In genomic region chr4:168505996-168506395, GRCh38 we compare ENCODE assay signal across 20 cellular contexts.
"Had no signal": no experiment of that assay in that cellular context is flagged by ENCODE, and none has a peak within 500 bp of the region (broad histone marks: within the 10 kb centered on the region; RNA-seq: fewer than 3 reads in every experiment).

No MANE protein-coding gene starts in this region.

- H3K27ac Mint-ChIP-seq: activated CD4-positive, alpha-beta memory T cell treated with anti-CD3 and anti-CD28 coated beads for 36 hours; activated naive CD4-positive, alpha-beta T cell treated with anti-CD3 and anti-CD28 coated beads, Interleukin-2, amount 50 U/mL, for 72 hours; dendritic cell treated with granulocyte-macrophage colony-stimulating factor and Interleukin-4, amounts not matched to agents 40 ng/mL and 50 ng/mL, for 4 days; mesothelial cell of epicardium had no signal

- H3K27me3 Mint-ChIP-seq: central memory CD8-positive, alpha-beta T cell; dendritic cell treated with granulocyte-macrophage colony-stimulating factor and Interleukin-4, amounts not matched to agents 40 ng/mL and 50 ng/mL, for 4 days had no signal

- H3K27ac ChIP-seq: body of pancreas, lower lobe of right lung, suprapubic skin, VCaP had no signal

- H3K9me3 Mint-ChIP-seq: activated CD4-positive, alpha-beta memory T cell treated with anti-CD3 and anti-CD28 coated beads for 36 hours; activated naive CD4-positive, alpha-beta T cell treated with anti-CD3 and anti-CD28 coated beads, Interleukin-2, amount 50 U/mL, for 72 hours; activated T-cell treated with anti-CD3 and anti-CD28 coated beads, Interleukin-2, amount 50 U/mL, for 4 hours; central memory CD8-positive, alpha-beta T cell; dendritic cell treated with granulocyte-macrophage colony-stimulating factor and Interleukin-4, amounts not matched to agents 40 ng/mL and 50 ng/mL, for 4 days; mesothelial cell of epicardium had no signal

- H3K4me1 Mint-ChIP-seq: central memory CD8-positive, alpha-beta T cell; mesothelial cell of epicardium had no signal

- H3K9me3 ChIP-seq: body of pancreas, lower lobe of right lung, suprapubic skin, upper lobe of left lung had no signal

- H3K36me3 ChIP-seq: lower lobe of right lung, suprapubic skin, upper lobe of left lung had no signal

- H3K4me1 ChIP-seq: suprapubic skin, upper lobe of left lung had no signal

- H3K36me3 Mint-ChIP-seq: activated CD4-positive, alpha-beta memory T cell treated with anti-CD3 and anti-CD28 coated beads for 36 hours; mesothelial cell of epicardium had no signal

- DNase-seq: activated CD4-positive, alpha-beta memory T cell treated with anti-CD3 and anti-CD28 coated beads for 36 hours; activated effector memory CD4-positive, alpha-beta T cell treated with anti-CD3 and anti-CD28 coated beads, Interleukin-2, amount 50 U/mL, for 16 hours; activated T-cell treated with anti-CD3 and anti-CD28 coated beads, Interleukin-2, amount 50 U/mL, for 4 hours; amniotic stem cell; body of pancreas; hippocampal formation; kidney glomerular epithelial cell; lower lobe of right lung; right cardiac atrium; stimulated activated CD4-positive, alpha-beta T cell treated with anti-CD3 and anti-CD28 coated beads, Interleukin-4, amount 100 ng/mL, for 1 hour; stimulated activated CD8-positive, alpha-beta memory T cell treated with anti-CD3 and anti-CD28 coated beads, Interleukin-4, amount 100 ng/mL, for 48 hours; stimulated activated naive CD8-positive, alpha-beta T cell treated with anti-CD3 and anti-CD28 coated beads, Interleukin-15, Interleukin-2, amounts not matched to agents 100 U/mL and 50 U/mL, for 24 hours; T1000; upper lobe of left lung had no signal

- H3K4me3 ChIP-seq: body of pancreas, lower lobe of right lung, suprapubic skin, upper lobe of left lung had no signal

- H3K4me3 Mint-ChIP-seq: activated CD4-positive, alpha-beta memory T cell treated with anti-CD3 and anti-CD28 coated beads for 36 hours; activated T-cell treated with anti-CD3 and anti-CD28 coated beads, Interleukin-2, amount 50 U/mL, for 4 hours; central memory CD8-positive, alpha-beta T cell; dendritic cell treated with granulocyte-macrophage colony-stimulating factor and Interleukin-4, amounts not matched to agents 40 ng/mL and 50 ng/mL, for 4 days; mesothelial cell of epicardium had no signal

- H3K27me3 ChIP-seq: body of pancreas, suprapubic skin, upper lobe of left lung had no signal

- ATAC-seq: activated naive CD4-positive, alpha-beta T cell treated with anti-CD3 and anti-CD28 coated beads, Interleukin-2, amount 50 U/mL, for 72 hours; activated T-cell treated with anti-CD3 and anti-CD28 coated beads, Interleukin-2, amount 50 U/mL, for 4 hours; body of pancreas; right cardiac atrium; stimulated activated naive CD8-positive, alpha-beta T cell treated with anti-CD3 and anti-CD28 coated beads, Interleukin-15, Interleukin-2, amounts not matched to agents 100 U/mL and 50 U/mL, for 24 hours had no signal
